8 cellular contexts compared by ENCODE assay signal in the genomic region with DNA sequence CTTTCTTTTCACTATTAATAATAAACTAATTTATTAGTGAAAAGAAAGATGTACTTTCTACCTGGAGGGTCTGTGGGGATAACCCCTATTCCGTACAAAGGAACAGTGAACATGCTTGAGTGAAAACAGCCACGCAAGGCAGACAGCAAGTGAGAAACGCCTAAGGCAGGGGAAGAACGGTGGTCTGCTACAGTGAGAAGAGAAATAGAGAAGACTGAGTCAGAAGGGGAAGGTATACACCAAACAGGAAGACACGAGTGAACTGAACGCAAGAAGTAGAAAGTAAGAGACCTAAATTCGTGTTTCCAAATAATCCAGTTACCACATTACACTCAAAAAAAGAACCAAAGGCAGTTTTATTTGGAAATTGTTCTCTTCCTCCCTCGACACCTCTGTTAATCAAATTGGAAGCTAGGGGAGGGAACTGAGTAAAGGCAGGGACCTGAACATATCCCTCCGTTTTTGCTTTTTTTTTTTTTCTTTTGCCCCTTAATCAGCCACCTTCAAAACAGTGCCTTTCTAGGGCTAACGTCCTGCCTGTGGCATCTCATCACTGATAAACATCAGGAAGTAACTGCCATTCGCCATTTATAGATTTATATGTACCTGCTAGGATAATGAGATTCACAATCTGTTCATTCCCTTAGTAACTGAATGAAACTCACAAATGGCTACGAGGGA. TPM values are rescaled to one million over a fixed set of nuclear protein-coding genes. Genes with fewer than 3 reads are reported as not detected.
DNase-seq lines count a peak whose midpoint lies in the region; ATAC-seq, FAIRE-seq and TF ChIP-seq lines count a peak whose summit lies in the region.

No MANE protein-coding gene starts in this region.

- H4K20me1 ChIP-seq in SK-N-SH (ENCODE audit: insufficient read depth), result no peaks in the 10 kb centered on the region
- H4K20me1 ChIP-seq in fibroblast of lung (ENCODE audit: control insufficient read depth, extremely low read depth, insufficient read depth, low read length), result no peaks in the 10 kb centered on the region

- TF ChIP-seq CTCF in SK-N-SH (IDR thresholded peaks at IDR 0.05) (no peak), fibroblast of lung (conservative IDR thresholded peaks at IDR 0.05 in 1 of 2, IDR thresholded peaks at IDR 0.05 in 1 of 2; ENCODE audit: low read depth in 1 of 2, low read length in 2 of 2) (no peak)

- H3K79me2 ChIP-seq in SK-N-SH (ENCODE audit: insufficient read depth) (peaks cover 74% of the 10 kb centered on the region), fibroblast of lung (ENCODE audit: control insufficient read depth, insufficient read depth, low read length) (peaks cover 7% of the 10 kb centered on the region)

- no peak for FAIRE-seq in small intestine (lab: Jason Lieb, UNC)

- no peaks in the 10 kb centered on the region for H3K9me3 ChIP-seq in SK-N-SH
- H3K9me3 ChIP-seq in fibroblast of lung (ENCODE audit: control insufficient read depth, insufficient read depth, low read depth, low read length), result no peaks in the 10 kb centered on the region
- no peaks in the 10 kb centered on the region for H3K9me3 ChIP-seq in small intestine (ENCODE audit: control insufficient read depth, low read depth)

- H3K27me3 ChIP-seq in SK-N-SH (ENCODE audit: insufficient read depth), result no peaks in the 10 kb centered on the region
- no peaks in the 10 kb centered on the region for H3K27me3 ChIP-seq in fibroblast of lung (ENCODE audit: control insufficient read depth, insufficient read depth, low read length)
- H3K27me3 ChIP-seq in small intestine (ENCODE audit: control insufficient read depth in 2 of 2, insufficient read depth in 2 of 2, low read length in 2 of 2), result no peaks in the 10 kb centered on the region

- TF ChIP-seq RAD21 in SK-N-SH (IDR thresholded peaks at IDR 0.05; ENCODE audit: low read length), result no peak

- ATAC-seq in HG02840 (IDR thresholded peaks at IDR 0.05; ENCODE audit: low FRiP score, unreplicated experiment), result peak; percentile 64

- peaks cover 0 to 4% of the 10 kb centered on the region in 2 experiments for H3K36me3 ChIP-seq in SK-N-SH (replicated peaks in 1 of 2; ENCODE audit: control insufficient read depth in 1 of 2, insufficient read depth in 2 of 2, low read length in 1 of 2)
- no peaks in the 10 kb centered on the region for H3K36me3 ChIP-seq in fibroblast of lung (ENCODE audit: control insufficient read depth, insufficient read depth, low read length)
- H3K36me3 ChIP-seq in small intestine (ENCODE audit: control insufficient read depth in 2 of 2, insufficient read depth in 2 of 2, low read length in 2 of 2), result no peaks in the 10 kb centered on the region

- POLR2A ChIA-PET in SK-N-SH (lab: Yijun Ruan, JAX), result no interaction called here

- 6% methylated on average over 12 of the region's 12 CpGs for WGBS in SK-N-SH (ENCODE audit: low lambda C conversion rate)
- WGBS in small intestine, 3 donors, result 45 to 62% (median 55%) methylated on average over 12 of the region's 12 CpGs

- H2AFZ ChIP-seq in SK-N-SH (ENCODE audit: low read depth) (peak overlapping the region; percentile 8; the same call in 1 of the 2 replicates), fibroblast of lung (ENCODE audit: low read length) (no peak overlapping the region)

- peak overlapping the region; percentile 78 to 97 for H3K27ac ChIP-seq in SK-N-SH (ENCODE audit: low read depth in 2 of 2, low read length in 1 of 2)
- peak overlapping the region; percentile 58 for H3K27ac ChIP-seq in fibroblast of lung (ENCODE audit: insufficient read depth, low read length)
- peak overlapping the region; percentile 60 to 88 for H3K27ac ChIP-seq in small intestine (ENCODE audit: low read depth in 1 of 2, low read length in 1 of 2)

- TF ChIP-seq EP300 in SK-N-SH (IDR thresholded peaks at IDR 0.05; ENCODE audit: borderline replicate concordance in 1 of 2, low read depth in 1 of 2, low read length in 1 of 2), result no peak

- peak; percentile 35 for DNase-seq in NK-92 treated with Interleukin-12 subunit alpha and Interleukin-12 subunit beta, amount 100 ng/mL, for 24 hours (lab: John Stamatoyannopoulos, UW)
- no peak for DNase-seq in NK-92 (lab: John Stamatoyannopoulos, UW; ENCODE audit: unreplicated experiment)
- no peak for DNase-seq in SK-N-SH
- no peak for DNase-seq in fibroblast of lung (ENCODE audit: low read depth in 2 of 2)
- DNase-seq in small intestine, result no peak
- DNase-seq in COLO829 (ENCODE audit: low spot score), result no peak
- no peak for DNase-seq in NCI-H1048 (lab: John Stamatoyannopoulos, UW)

- CTCF ChIA-PET in SK-N-SH (lab: Yijun Ruan, JAX), result interaction anchor here (1.3 kb wide), 1 partner anchor 51 kb away, joined by 3 read pairs; no protein-coding TSS in a partner anchor

- no peaks in the 10 kb centered on the region for H3K9me2 ChIP-seq in SK-N-SH

- H3F3A ChIP-seq in SK-N-SH (replicated peaks; ENCODE audit: insufficient read depth), result peaks cover 36% of the 10 kb centered on the region

- peak overlapping the region; percentile 76 for H3K4me2 ChIP-seq in SK-N-SH
- H3K4me2 ChIP-seq in fibroblast of lung (ENCODE audit: extremely low read depth, insufficient read depth, low read length), result peak overlapping the region; percentile 56

- peaks cover 2 to 23% of the 10 kb centered on the region in 2 experiments; a peak in 2 of 4 replicates for H3K4me1 ChIP-seq in SK-N-SH (ENCODE audit: control insufficient read depth in 1 of 2, insufficient read depth in 2 of 2, low read depth in 1 of 2, low read length in 1 of 2)
- H3K4me1 ChIP-seq in fibroblast of lung (ENCODE audit: control insufficient read depth, extremely low read depth, insufficient read depth, low read length), result peaks cover 9% of the 10 kb centered on the region
- H3K4me1 ChIP-seq in small intestine (ENCODE audit: control insufficient read depth in 2 of 2, insufficient read depth in 1 of 2, low read depth in 1 of 2, low read length in 1 of 2), result peaks cover 0 to 14% of the 10 kb centered on the region in 2 donors

- H3K9ac ChIP-seq in SK-N-SH (peak overlapping the region; percentile 77), fibroblast of lung (ENCODE audit: insufficient read depth, low read length) (no peak overlapping the region)

- H3K4me3 ChIP-seq in SK-N-SH (ENCODE audit: low read depth in 2 of 2, low read length in 1 of 2) (peak overlapping the region; percentile 37 to 49; a peak in 3 of 4 replicates), fibroblast of lung (replicated peaks in 1 of 4; ENCODE audit: control extremely low read depth in 1 of 4, insufficient read depth in 1 of 4, low read depth in 3 of 4, low read length in 4 of 4) (peak overlapping the region in 1 of 4 experiments; percentile 24), small intestine (ENCODE audit: low read depth in 1 of 2, low read length in 2 of 2) (peak overlapping the region in 1 of 2 donors; percentile 2)

TF ChIP-seq in SK-N-SH, 30 proteins besides CTCF, POLR2A, EP300 and RAD21:
- TF ChIP-seq TAF1 (IDR thresholded peaks at IDR 0.05; ENCODE audit: borderline replicate concordance, low read depth, low read length) (no peak), YY1 (IDR thresholded peaks at IDR 0.05; ENCODE audit: low read depth) (0 out of 2 replicates have a peak, but pooled peaks have one; percentile 14)

RNA-seq across cellular contexts. Expression of gene ATXN1, which starts 48.9 kb away (rescaled TPM):
- polyA plus RNA-seq in SK-N-SH (2012; rRNA removed) (7.9 and 8.1 TPM in 2 replicates), fibroblast of lung (10.0 and 15.8 TPM in 2 replicates), small intestine (1 to 10 TPM; 4.6 to 6.5 (median 5.4) TPM)
- 5.4 and 5.9 TPM in 2 replicates for polyA plus RNA-seq in SK-N-SH (2012; cell fraction: cytosol; rRNA removed)
- 15.5 and 24.6 TPM in 2 replicates for polyA plus RNA-seq in SK-N-SH (2012; cell fraction: nucleus; rRNA removed)
- total RNA-seq in fibroblast of lung, result 26.2 and 40.5 TPM in 2 replicates
- polyA plus RNA-seq in fibroblast of lung (2012), result 9.1 and 15.7 TPM in 2 replicates
- polyA minus RNA-seq in fibroblast of lung (ENCODE audit: low replicate concordance), result 13.5 and 17.7 TPM in 2 replicates
